In the genomic region with DNA sequence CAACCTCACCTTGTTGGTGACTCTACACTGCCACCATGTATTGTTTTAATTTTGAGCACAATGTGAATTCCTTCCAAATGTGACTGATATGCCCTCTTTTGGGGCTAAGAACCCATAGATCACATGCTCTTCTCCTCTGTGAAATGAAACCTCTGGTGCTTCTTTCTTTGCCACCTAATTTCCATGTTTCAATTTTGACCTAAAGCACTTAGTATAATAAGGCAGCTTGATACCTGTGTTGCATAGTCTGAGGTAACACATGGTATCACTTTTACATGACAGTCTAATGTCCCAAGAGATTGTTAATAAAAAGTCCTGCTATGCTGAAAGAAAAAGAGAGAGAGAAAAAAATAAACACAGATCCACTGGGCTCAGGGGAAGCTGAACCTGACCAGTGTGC, we compare ENCODE assay signal across 28 cellular contexts. TPM values are rescaled to one million over a fixed set of nuclear protein-coding genes. Genes with fewer than 3 reads are reported as not detected.
DNase-seq lines count a peak whose midpoint lies in the region; ATAC-seq and TF ChIP-seq lines count a peak whose summit lies in the region.
"Had no signal": no experiment of that assay in that cellular context is flagged by ENCODE, and none has a peak within 500 bp of the region (broad histone marks: within the 10 kb centered on the region; RNA-seq: fewer than 3 reads in every experiment).

No MANE protein-coding gene starts in this region.

- H3K9me3 ChIP-seq in Karpas-422 (ENCODE audit: low read length): no peaks in the 10 kb centered on the region
- peaks cover 9% of the 10 kb centered on the region for H3K9me3 ChIP-seq in endodermal cell (ENCODE audit: control insufficient read depth, low read length)
- H3K9me3 ChIP-seq: A549 had no signal

- H3K4me3 ChIP-seq in Karpas-422 (ENCODE audit: low read length) (peak overlapping the region; percentile 22; the same call in 1 of the 2 replicates), endodermal cell (ENCODE audit: low read length) (no peak overlapping the region)
- H3K4me3 ChIP-seq: A549, GM23338 had no signal

- H3K9ac ChIP-seq in Karpas-422 (ENCODE audit: low read length): peak overlapping the region; percentile 21; the same call in 1 of the 2 replicates
- no peak overlapping the region for H3K9ac ChIP-seq in endodermal cell (ENCODE audit: extremely low read depth, low read length, poor library complexity, severe bottlenecking)

- H3K36me3 Mint-ChIP-seq in endodermal cell (ENCODE audit: low read depth) (peaks cover 23% of the 10 kb centered on the region), type B pancreatic cell (peaks cover 13% of the 10 kb centered on the region)
- no peaks in the 10 kb centered on the region for H3K36me3 Mint-ChIP-seq in activated CD8-positive, alpha-beta T cell treated with anti-CD3 and anti-CD28 coated beads, Interleukin-2, amount 10 ng/mL, durations not matched to agents 7 days and 5 days (ENCODE audit: low read depth)
- H3K36me3 Mint-ChIP-seq: CD4-positive, alpha-beta memory T cell; T-cell had no signal

- H3K4me1 ChIP-seq in Karpas-422 (ENCODE audit: low read length) (peaks cover 9% of the 10 kb centered on the region), endodermal cell (ENCODE audit: control insufficient read depth, insufficient read depth, low read length) (peaks cover 33% of the 10 kb centered on the region)
- H3K4me1 ChIP-seq: A549 had no signal

- CTCF ChIA-PET in activated CD8-positive, alpha-beta T cell treated with anti-CD3 and anti-CD28 coated beads, Interleukin-2, amount 10 ng/mL, durations not matched to agents 7 days and 5 days (lab: Charles Lee): no interaction called here

- no peak for DNase-seq in Karpas-422
- DNase-seq in endodermal cell: no peak
- no peak for DNase-seq in type B pancreatic cell (ENCODE audit: extremely low spot score, unreplicated experiment)
- no peak for DNase-seq in activated CD4-positive, CD25-positive, alpha-beta regulatory T cell (lab: John Stamatoyannopoulos, UW)
- DNase-seq in activated CD8-positive, alpha-beta T cell treated with anti-CD3 and anti-CD28 coated beads, Interleukin-2, amount 10 ng/mL, durations not matched to agents 7 days and 5 days: no peak
- no peak for DNase-seq in AG20443 (ENCODE audit: low spot score)
- DNase-seq: C1 segment of cervical spinal cord; CD4-positive, alpha-beta memory T cell; DMS 273 treated with DMSO at 0.1 percent for 48 hours; DMS79 treated with DMSO at 0.1 percent for 48 hours; GF-D8; H9; HFFc6; IMR-90; KG1; NCI-H1092 treated with DMSO at 0.1 percent for 48 hours; NCI-H1436 treated with DMSO at 0.1 percent for 48 hours; NCI-H187 treated with DMSO at 0.1 percent for 48 hours; NCI-H2107; NCI-H524; NCI-H82; SHP77; T-cell had no signal

- H3K9me3 Mint-ChIP-seq in endodermal cell (peaks cover 2% of the 10 kb centered on the region), type B pancreatic cell (no peaks in the 10 kb centered on the region)
- H3K9me3 Mint-ChIP-seq in activated CD8-positive, alpha-beta T cell treated with anti-CD3 and anti-CD28 coated beads, Interleukin-2, amount 10 ng/mL, durations not matched to agents 7 days and 5 days (ENCODE audit: insufficient read depth): no peaks in the 10 kb centered on the region
- H3K9me3 Mint-ChIP-seq: CD4-positive, alpha-beta memory T cell; GM23338; H9; HFFc6; T-cell had no signal

- H3K36me3 ChIP-seq in Karpas-422 (ENCODE audit: insufficient read depth, low read length): no peaks in the 10 kb centered on the region
- H3K36me3 ChIP-seq in endodermal cell (ENCODE audit: control insufficient read depth, insufficient read depth, low read length): peaks cover 12% of the 10 kb centered on the region

- POLR2A ChIA-PET in activated CD8-positive, alpha-beta T cell treated with anti-CD3 and anti-CD28 coated beads, Interleukin-2, amount 10 ng/mL, durations not matched to agents 7 days and 5 days (lab: Charles Lee): no interaction called here

- H2AFZ ChIP-seq in Karpas-422 (ENCODE audit: low read length): no peak overlapping the region; the same call in 1 of the 2 replicates
- H2AFZ ChIP-seq: GM23338 had no signal

- H4K20me1 ChIP-seq in Karpas-422 (ENCODE audit: insufficient read depth, low read depth, low read length): no peaks in the 10 kb centered on the region

- H3K9me2 ChIP-seq in Karpas-422 (replicated peaks; ENCODE audit: insufficient read depth, low read length): no peaks in the 10 kb centered on the region

- H3K27ac ChIP-seq in Karpas-422 (ENCODE audit: low read length) (no peak overlapping the region), endodermal cell (ENCODE audit: low read depth, low read length) (no peak overlapping the region)
- H3K27ac ChIP-seq: A549, RWPE1 had no signal

- H3K27me3 Mint-ChIP-seq in endodermal cell (ENCODE audit: insufficient read depth) (no peaks in the 10 kb centered on the region), type B pancreatic cell (no peaks in the 10 kb centered on the region)
- peaks cover 12% of the 10 kb centered on the region for H3K27me3 Mint-ChIP-seq in activated CD8-positive, alpha-beta T cell treated with anti-CD3 and anti-CD28 coated beads, Interleukin-2, amount 10 ng/mL, durations not matched to agents 7 days and 5 days (ENCODE audit: low read depth)

- TF ChIP-seq CTCF in endodermal cell (conservative IDR thresholded peaks at IDR 0.05) (no peak), type B pancreatic cell (conservative IDR thresholded peaks at IDR 0.05) (no peak)

- ATAC-seq in GM18520 (IDR thresholded peaks at IDR 0.05; ENCODE audit: unreplicated experiment): peak; percentile 60
- ATAC-seq in activated CD8-positive, alpha-beta T cell treated with anti-CD3 and anti-CD28 coated beads, Interleukin-2, amount 10 ng/mL, durations not matched to agents 7 days and 5 days: no peak
- ATAC-seq: A549, T-cell had no signal

- H3K27ac Mint-ChIP-seq in endodermal cell: peak overlapping the region; percentile 49
- peak overlapping the region; percentile 98 for H3K27ac Mint-ChIP-seq in type B pancreatic cell
- H3K27ac Mint-ChIP-seq in activated CD8-positive, alpha-beta T cell treated with anti-CD3 and anti-CD28 coated beads, Interleukin-2, amount 10 ng/mL, durations not matched to agents 7 days and 5 days: no peak overlapping the region
- H3K27ac Mint-ChIP-seq: CD4-positive, alpha-beta memory T cell; HFFc6; T-cell had no signal

- no peaks in the 10 kb centered on the region for H3K79me2 ChIP-seq in Karpas-422 (ENCODE audit: low read length)

- peak overlapping the region; percentile 16 for H3K4me2 ChIP-seq in Karpas-422 (ENCODE audit: low read depth, low read length, poor library complexity, severe bottlenecking)
- H3K4me2 ChIP-seq: A549, GM23338 had no signal

- H3K4me1 Mint-ChIP-seq in endodermal cell: peaks cover 64% of the 10 kb centered on the region
- peaks cover 9% of the 10 kb centered on the region for H3K4me1 Mint-ChIP-seq in type B pancreatic cell (ENCODE audit: unreplicated experiment)
- H3K4me1 Mint-ChIP-seq in activated CD8-positive, alpha-beta T cell treated with anti-CD3 and anti-CD28 coated beads, Interleukin-2, amount 10 ng/mL, durations not matched to agents 7 days and 5 days (ENCODE audit: low read depth): no peaks in the 10 kb centered on the region
- H3K4me1 Mint-ChIP-seq: CD4-positive, alpha-beta memory T cell; T-cell had no signal

- H3K27me3 ChIP-seq in Karpas-422 (ENCODE audit: low read length): no peaks in the 10 kb centered on the region
- no peaks in the 10 kb centered on the region for H3K27me3 ChIP-seq in endodermal cell (ENCODE audit: control insufficient read depth, insufficient read depth, low read length, poor library complexity, severe bottlenecking)

- H3K4me3 Mint-ChIP-seq in endodermal cell (no peak overlapping the region), type B pancreatic cell (no peak overlapping the region)
- no peak overlapping the region for H3K4me3 Mint-ChIP-seq in activated CD8-positive, alpha-beta T cell treated with anti-CD3 and anti-CD28 coated beads, Interleukin-2, amount 10 ng/mL, durations not matched to agents 7 days and 5 days
- H3K4me3 Mint-ChIP-seq: CD4-positive, alpha-beta memory T cell; GM23338; H9; HFFc6; T-cell had no signal

RNA-seq across cellular contexts. Expression of a gene that starts 24.2 kb away (rescaled TPM):
- not detected in 2 replicates for total RNA-seq in Karpas-422 (2014; rRNA removed; shearing (Covaris generic); ENCODE audit: low replicate concordance)
- total RNA-seq in endodermal cell (1 to 10 TPM in 1 of 2 donors, under 1 TPM in 1; 0.33 to 1.5 TPM), type B pancreatic cell (ENCODE audit: low replicate concordance) (not detected in 2 replicates)
- not detected for polyA plus RNA-seq in endodermal cell (2013, experiment 1 of 2)
- polyA plus RNA-seq in endodermal cell (2013, experiment 2 of 2): not detected
- total RNA-seq in activated CD8-positive, alpha-beta T cell treated with anti-CD3 and anti-CD28 coated beads, Interleukin-2, amount 10 ng/mL, durations not matched to agents 7 days and 5 days: not detected
- total RNA-seq: CD4-positive, alpha-beta memory T cell; GM23338; H9; HFFc6; IMR-90; SK-MEL-5; T-cell had no signal
- polyA plus RNA-seq: A549; CD4-positive, alpha-beta memory T cell; GM23338; IMR-90 had no signal

RNA-seq across cellular contexts. Expression of a gene that starts 40.4 kb away (rescaled TPM):
- 0.18 and 0.26 TPM in 2 replicates for total RNA-seq in Karpas-422 (2014; rRNA removed; shearing (Covaris generic); ENCODE audit: low replicate concordance)
- not detected for total RNA-seq in endodermal cell
- polyA plus RNA-seq in endodermal cell (2013, experiment 1 of 2): not detected
- polyA plus RNA-seq in endodermal cell (2013, experiment 2 of 2): not detected
- total RNA-seq in type B pancreatic cell (ENCODE audit: low replicate concordance): not detected in 2 replicates
- total RNA-seq in activated CD8-positive, alpha-beta T cell treated with anti-CD3 and anti-CD28 coated beads, Interleukin-2, amount 10 ng/mL, durations not matched to agents 7 days and 5 days: not detected
- total RNA-seq: CD4-positive, alpha-beta memory T cell; GM23338; H9; IMR-90; SK-MEL-5; T-cell had no signal
- polyA plus RNA-seq: A549, GM23338 had no signal
